Comparison of ENCODE assay signal across 1 cellular context in genomic region chr4:2741626-2742025, GRCh38.
TF ChIP-seq lines count a peak whose summit lies in the region.

No MANE protein-coding gene starts in this region.

TF ChIP-seq in HCT116, 20 proteins besides CTCF, POLR2A, EP300 and RAD21 (continued from another document):
- TF ChIP-seq ZBTB33 (IDR thresholded peaks at IDR 0.05; ENCODE audit: extremely low read depth, insufficient replicate concordance, low read length) (no peak), EZH2 (IDR thresholded peaks at IDR 0.05) (no peak), EGR1 (IDR thresholded peaks at IDR 0.05; ENCODE audit: low read depth) (no peak), CBX3 (IDR thresholded peaks at IDR 0.05; ENCODE audit: low read depth) (no peak)
